In genomic region chr2:28391564-28392296, GRCh38 we compare ENCODE assay signal across 8 cellular contexts. TPM values are rescaled to one million over a fixed set of nuclear protein-coding genes. Genes with fewer than 3 reads are reported as not detected.
DNase-seq lines count a peak whose midpoint lies in the region; ATAC-seq, FAIRE-seq and TF ChIP-seq lines count a peak whose summit lies in the region.

No MANE protein-coding gene starts in this region.

- no peaks in the 10 kb centered on the region for H3K36me3 ChIP-seq in HUES64 (ENCODE audit: insufficient read depth, low read length)
- H3K36me3 ChIP-seq in gastroesophageal sphincter = no peaks in the 10 kb centered on the region

- TF ChIP-seq CTCF in gastroesophageal sphincter (IDR thresholded peaks at IDR 0.05) = peak in 3 of 4 experiments; percentile 22 to 60 (median 41)
- TF ChIP-seq CTCF in omental fat pad (IDR thresholded peaks at IDR 0.05) = no peak

- H3K9me3 ChIP-seq in HUES64 (ENCODE audit: insufficient read depth, low read depth, low read length) = no peaks in the 10 kb centered on the region
- no peaks in the 10 kb centered on the region for H3K9me3 ChIP-seq in gastroesophageal sphincter

- WGBS in HUES64 = under 1% methylated on average over 70 of the region's 70 CpGs
- 0% methylated on average over 2 to 38 of the region's 70 CpGs for WGBS in gastroesophageal sphincter (ENCODE audit: low coverage in 1 of 2), 2 donors

- H3K4me1 ChIP-seq in HUES64 (ENCODE audit: insufficient read depth, low read length) (peaks cover 29% of the 10 kb centered on the region), gastroesophageal sphincter (peaks cover 0 to 15% (median 3%) of the 10 kb centered on the region in 3 donors)

- H3K4me3 ChIP-seq in HUES64 (ENCODE audit: low read length) (peak overlapping the region; percentile 72), gastroesophageal sphincter (peak overlapping the region; percentile 72 to 87)

- ATAC-seq in GM21529 (IDR thresholded peaks at IDR 0.05; ENCODE audit: unreplicated experiment) (peak; percentile 40), gastroesophageal sphincter (peak; percentile 49), omental fat pad (ENCODE audit: low FRiP score) (peak; percentile 25)

- FAIRE-seq in urothelium cell line (lab: Jason Lieb, UNC) = no peak

- TF ChIP-seq POLR2A in Raji (IDR thresholded peaks at IDR 0.05; ENCODE audit: insufficient read depth, low read depth, low read length) (peak; percentile 38; the same call in 1 of the 2 replicates), gastroesophageal sphincter (IDR thresholded peaks at IDR 0.05) (peak; percentile 25 to 38)

- H3K27ac ChIP-seq in HUES64 (ENCODE audit: low read depth, low read length) = peak overlapping the region; percentile 81; the same call in 1 of the 2 replicates
- peak overlapping the region; percentile 98 to 100 (median 98) for H3K27ac ChIP-seq in gastroesophageal sphincter

- H3K9ac ChIP-seq in HUES64 (ENCODE audit: low read depth, low read length) = peak overlapping the region; percentile 73

- TF ChIP-seq EP300 in gastroesophageal sphincter (IDR thresholded peaks at IDR 0.05) = no peak

- peak; percentile 52 for DNase-seq in DMS79 (lab: John Stamatoyannopoulos, UW)
- peak; percentile 71 for DNase-seq in activated naive CD4-positive, alpha-beta T cell treated with Interleukin-2 at 50 U/mL for 16 hours
- DNase-seq in omental fat pad (ENCODE audit: low spot score) = peak; percentile 81
- peak; percentile 76 for DNase-seq in urothelium cell line (ENCODE audit: low spot score)

- H3K27me3 ChIP-seq in HUES64 (ENCODE audit: insufficient read depth, low read length) = peaks cover 67% of the 10 kb centered on the region
- H3K27me3 ChIP-seq in gastroesophageal sphincter = no peaks in the 10 kb centered on the region

RNA-seq across cellular contexts. Expression of gene FOSL2, which starts 0.9 kb away (rescaled TPM):
- polyA plus RNA-seq in HUES64 (2013, experiment 1 of 2) = 1.4 TPM
- 1.0 TPM for polyA plus RNA-seq in HUES64 (2013, experiment 2 of 2)
- total RNA-seq in gastroesophageal sphincter (100 to 1,000 TPM in 3 of 4 donors, 10 to 100 TPM in 1; 75.3 to 152 (median 132) TPM), omental fat pad (100 to 1,000 TPM; 115 to 350 (median 184) TPM)

Comparison
In these comparisons a context has a peak if more than half of its experiments do, and no peak if none do; other contexts are left out.
1. Peak in every context shown above with its lines: DNase-seq, ATAC-seq, H3K4me3 ChIP-seq and H3K27ac ChIP-seq.
2. CTCF ChIP-seq: peak in gastroesophageal sphincter (3 of 4); none in omental fat pad (0 of 3).